ENCODE assay signal across 1 cellular context in genomic region chr19:41310031-41310831, GRCh38.
TF ChIP-seq lines count a peak whose summit lies in the region.

TSS of gene CCDC97 (plus strand) at chr19:41310172. CDS start at chr19:41310311, 139 bp downstream.

TF ChIP-seq in A549, 52 proteins besides CTCF, POLR2A, EP300 and RAD21 (continued from another document):
- no peak for TF ChIP-seq CHD2 (IDR thresholded peaks at IDR 0.05; ENCODE audit: low read length, partially characterized antibody)
- peak; percentile 79 for TF ChIP-seq HOXB5 (CRISPR knock-in tag; IDR thresholded peaks at IDR 0.05)
- peak; percentile 99 for TF ChIP-seq JUN (IDR thresholded peaks at IDR 0.05)
- peak; percentile 97 for TF ChIP-seq POLR2AphosphoS2 (conservative IDR thresholded peaks at IDR 0.05; ENCODE audit: low read length)
- TF ChIP-seq TFCP2L1 (CRISPR knock-in tag; IDR thresholded peaks at IDR 0.05): peak; percentile 97
- no peak for TF ChIP-seq HES2 (IDR thresholded peaks at IDR 0.05)
- no peak for TF ChIP-seq ZFP36 (IDR thresholded peaks at IDR 0.05; ENCODE audit: borderline replicate concordance, partially characterized antibody)
- TF ChIP-seq NR3C1 (IDR thresholded peaks at IDR 0.05): no peak
- peak; percentile 97 for TF ChIP-seq BCL3 (IDR thresholded peaks at IDR 0.05)
- peak; percentile 79 for TF ChIP-seq RFX5 (IDR thresholded peaks at IDR 0.05)
- peak; percentile 75 for TF ChIP-seq MYC (IDR thresholded peaks at IDR 0.05; ENCODE audit: borderline replicate concordance, low read length)
- TF ChIP-seq HMGXB4 (CRISPR knock-in tag; IDR thresholded peaks at IDR 0.05; ENCODE audit: borderline replicate concordance): peak; percentile 98
- no peak for TF ChIP-seq BHLHE40 (IDR thresholded peaks at IDR 0.05; ENCODE audit: low read depth, low read length)
- TF ChIP-seq PHF8 (IDR thresholded peaks at IDR 0.05; ENCODE audit: borderline replicate concordance, low read depth): peak; percentile 94
- TF ChIP-seq E2F6 (IDR thresholded peaks at IDR 0.05; ENCODE audit: borderline replicate concordance, low read depth): peak; percentile 86
- peak; percentile 79 for TF ChIP-seq USF2 (IDR thresholded peaks at IDR 0.05)
- peak; percentile 87 for TF ChIP-seq RARB (CRISPR knock-in tag; IDR thresholded peaks at IDR 0.05)
- no peak for TF ChIP-seq RNF2 (IDR thresholded peaks at IDR 0.05; ENCODE audit: borderline replicate concordance, low read depth)
